37 cellular contexts compared by ENCODE assay signal in the genomic region with DNA sequence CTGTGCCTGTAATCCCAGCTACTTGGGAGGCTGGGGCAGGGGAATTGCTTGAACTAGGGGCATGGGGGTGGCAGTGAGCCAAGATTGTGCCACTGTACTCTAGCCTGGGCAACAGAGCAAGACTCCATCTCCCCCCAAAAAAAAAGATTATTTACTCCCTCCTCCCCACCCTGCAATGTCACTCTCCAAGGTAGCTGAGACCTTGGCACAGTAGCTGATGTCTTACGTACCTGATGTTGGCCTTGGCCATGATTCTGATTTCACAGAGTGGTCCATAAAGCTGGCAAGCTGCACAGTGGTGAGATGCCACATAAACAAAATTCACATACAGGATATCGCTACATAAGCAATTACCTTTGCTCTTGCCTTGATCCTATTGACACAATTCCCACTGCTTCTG.
DNase-seq lines count a peak whose midpoint lies in the region; ATAC-seq, FAIRE-seq and TF ChIP-seq lines count a peak whose summit lies in the region.
"Had no signal": no experiment of that assay in that cellular context is flagged by ENCODE, and none has a peak within 500 bp of the region (broad histone marks: within the 10 kb centered on the region; RNA-seq: fewer than 3 reads in every experiment).

No MANE protein-coding gene starts in this region.

- WGBS in H1 (ENCODE audit: extremely low coverage in 1 of 2, insufficient coverage in 1 of 2, insufficient read length in 1 of 2, insufficient replicate concordance in 2 of 2, low coverage in 1 of 2, low lambda C conversion rate in 2 of 2, missing lambda C conversion rate in 1 of 2), 2 experiments, result 93% methylated on average over 2 of the region's 2 CpGs; no CpG with 5 or more reads in 1 of the 2 experiments

- TF ChIP-seq CTCF in GM23338 (conservative IDR thresholded peaks at IDR 0.05; ENCODE audit: low read depth in 2 of 2) (no peak), HEK293 (tag by site-specific recombination; IDR thresholded peaks at IDR 0.05) (no peak), H1 (IDR thresholded peaks at IDR 0.05; ENCODE audit: control extremely low read depth in 1 of 3, insufficient read depth in 1 of 3, low read depth in 1 of 3, low read length in 3 of 3) (no peak), foreskin keratinocyte (conservative IDR thresholded peaks at IDR 0.05) (no peak)

- TF ChIP-seq EP300 in Ishikawa (IDR thresholded peaks at IDR 0.05; ENCODE audit: borderline replicate concordance) (no peak), H1 (IDR thresholded peaks at IDR 0.05; ENCODE audit: borderline replicate concordance in 1 of 2, low read depth in 2 of 2, low read length in 2 of 2) (no peak)

- FAIRE-seq in H1 (lab: Jason Lieb, UNC), result no peak
- FAIRE-seq: A204.1, A549, D721Med had no signal

- TF ChIP-seq RAD21 in Ishikawa (IDR thresholded peaks at IDR 0.05; ENCODE audit: low read depth) (no peak), H1 (IDR thresholded peaks at IDR 0.05 in 1 of 2, conservative IDR thresholded peaks at IDR 0.05 in 1 of 2; ENCODE audit: low read depth in 2 of 2, low read length in 2 of 2) (no peak)

- no peak overlapping the region for H3K27ac ChIP-seq in GM23338 (ENCODE audit: low read depth)
- no peak overlapping the region for H3K27ac ChIP-seq in HEK293 (ENCODE audit: extremely low read depth, low read depth, low read length)
- no peak overlapping the region for H3K27ac ChIP-seq in H1 (ENCODE audit: low read depth, low read length)
- no peak overlapping the region for H3K27ac ChIP-seq in foreskin keratinocyte
- no peak overlapping the region for H3K27ac ChIP-seq in effector memory CD4-positive, alpha-beta T cell (ENCODE audit: insufficient read depth, low read length, poor library complexity, severe bottlenecking)
- H3K27ac ChIP-seq: 22Rv1; A549; BLaER1; BLaER1 treated with 17β-estradiol and CSF1 and Interleukin-3, amounts not matched to agents 10 nM and 100 nM; C4-2B had no signal

- H3K9ac ChIP-seq in H1 (replicated peaks in 1 of 4; ENCODE audit: extremely low read depth in 1 of 4, low read depth in 3 of 4, low read length in 3 of 4), result no peak overlapping the region
- H3K9ac ChIP-seq: BLaER1; BLaER1 treated with 17β-estradiol and CSF1 and Interleukin-3, amounts not matched to agents 10 nM and 100 nM had no signal

- TF ChIP-seq POLR2A in H1 (IDR thresholded peaks at IDR 0.05; ENCODE audit: control extremely low read depth in 1 of 2, low read depth in 2 of 2, low read length in 2 of 2), result no peak

- H2BK15ac ChIP-seq in H1 (ENCODE audit: low read length), result no peak overlapping the region

- peak overlapping the region; percentile 42 for H4K91ac ChIP-seq in H1 (replicated peaks; ENCODE audit: insufficient read length, low read length)

- ATAC-seq in GM23338 (no peak), foreskin keratinocyte (no peak)
- ATAC-seq: A549; CD8-positive, alpha-beta T cell had no signal

- no peak overlapping the region for H3K27ac Mint-ChIP-seq in GM23338
- H3K27ac Mint-ChIP-seq: B cell; CD14-positive monocyte; CD4-positive, alpha-beta memory T cell; CD4-positive, alpha-beta T cell; CD4-positive, CD25-positive, alpha-beta regulatory T cell; CD8-positive, alpha-beta memory T cell; CD8-positive, alpha-beta T cell had no signal

- no peak overlapping the region for H3K18ac ChIP-seq in H1 (ENCODE audit: extremely low read depth, low read length)

- H4K20me1 ChIP-seq in GM23338 (replicated peaks; ENCODE audit: insufficient read depth) (no peaks in the 10 kb centered on the region), H1 (replicated peaks in 1 of 2; ENCODE audit: control insufficient read depth in 1 of 2, insufficient read depth in 2 of 2, low read length in 2 of 2) (no peaks in the 10 kb centered on the region)
- H4K20me1 ChIP-seq: BLaER1; BLaER1 treated with 17β-estradiol and CSF1 and Interleukin-3, amounts not matched to agents 10 nM and 100 nM had no signal

- H3K9me3 ChIP-seq in HEK293 (ENCODE audit: control insufficient read depth, insufficient read depth, low read depth, low read length), result no peaks in the 10 kb centered on the region
- H3K9me3 ChIP-seq in H1 (ENCODE audit: insufficient read depth in 2 of 2, low read depth in 1 of 2, low read length in 1 of 2), result no peaks in the 10 kb centered on the region
- no peaks in the 10 kb centered on the region for H3K9me3 ChIP-seq in effector memory CD4-positive, alpha-beta T cell (ENCODE audit: control insufficient read depth, low read length)
- H3K9me3 ChIP-seq: A549; BE2C; BLaER1; BLaER1 treated with 17β-estradiol and CSF1 and Interleukin-3, amounts not matched to agents 10 nM and 100 nM; Caco-2 had no signal

- DNase-seq in GM23338 (ENCODE audit: low spot score) (no peak), H1 (ENCODE audit: low read depth in 1 of 2, low spot score in 2 of 2) (no peak), foreskin keratinocyte (no peak), inferior parietal cortex (ENCODE audit: extremely low spot score) (no peak), COLO668 (lab: John Stamatoyannopoulos, UW; ENCODE audit: unreplicated experiment) (no peak)
- no peak for DNase-seq in effector memory CD4-positive, alpha-beta T cell
- DNase-seq: 8988T; ACHN; AML-193; BE2C; C1 segment of cervical spinal cord; Caco-2; Calu3; CD4-positive, alpha-beta memory T cell; CD4-positive, alpha-beta T cell; CD4-positive, CD25-positive, alpha-beta regulatory T cell; CD8-positive, alpha-beta memory T cell; CD8-positive, alpha-beta T cell; COR-L47; DMS 273 treated with DMSO at 0.1 percent for 48 hours; DMS153; DMS53; DMS79; DMS79 treated with DMSO at 0.1 percent for 48 hours; DND-41; EL had no signal

- H3K4me1 Mint-ChIP-seq in GM23338, result peaks cover 18% of the 10 kb centered on the region
- H3K4me1 Mint-ChIP-seq: B cell; CD8-positive, alpha-beta memory T cell had no signal

- H3K36me3 Mint-ChIP-seq in GM23338 (ENCODE audit: low read depth), result peaks cover 7% of the 10 kb centered on the region
- H3K36me3 Mint-ChIP-seq: CD14-positive monocyte; CD4-positive, alpha-beta memory T cell; CD4-positive, CD25-positive, alpha-beta regulatory T cell; CD8-positive, alpha-beta memory T cell; CD8-positive, alpha-beta T cell had no signal

- H3K23me2 ChIP-seq in H1 (ENCODE audit: low read depth, low read length), result no peaks in the 10 kb centered on the region

- H3K9me3 Mint-ChIP-seq in GM23338, result peaks cover 10% of the 10 kb centered on the region
- H3K9me3 Mint-ChIP-seq: CD4-positive, alpha-beta T cell; CD8-positive, alpha-beta T cell had no signal

- POLR2A ChIA-PET in HEK293 (lab: Yijun Ruan, JAX), result no interaction called here
- POLR2A ChIA-PET in H1 (lab: Charles Lee; ENCODE audit: partially characterized antibody), result no interaction called here

- H2AFZ ChIP-seq in GM23338 (no peak overlapping the region), H1 (ENCODE audit: low read length) (no peak overlapping the region)

- no peak overlapping the region for H3K23ac ChIP-seq in H1 (ENCODE audit: insufficient read length)

- no peaks in the 10 kb centered on the region for H3K79me2 ChIP-seq in GM23338 (replicated peaks; ENCODE audit: insufficient read depth)
- no peaks in the 10 kb centered on the region for H3K79me2 ChIP-seq in H1 (ENCODE audit: control insufficient read depth in 1 of 2, insufficient read depth in 2 of 2, low read length in 2 of 2)

- H3K4me1 ChIP-seq in GM23338 (ENCODE audit: insufficient read depth) (peaks cover 17% of the 10 kb centered on the region), HEK293 (ENCODE audit: control insufficient read depth, insufficient read depth, low read length) (no peaks in the 10 kb centered on the region), H1 (replicated peaks in 1 of 4; ENCODE audit: control insufficient read depth in 3 of 4, insufficient read depth in 4 of 4, low read length in 3 of 4) (no peaks in the 10 kb centered on the region; a peak in 1 of 7 replicates), foreskin keratinocyte (no peaks in the 10 kb centered on the region)
- no peaks in the 10 kb centered on the region for H3K4me1 ChIP-seq in effector memory CD4-positive, alpha-beta T cell (ENCODE audit: control insufficient read depth, insufficient read depth, low read length, poor library complexity, severe bottlenecking)
- H3K4me1 ChIP-seq: A549; BE2C; BLaER1; BLaER1 treated with 17β-estradiol and CSF1 and Interleukin-3, amounts not matched to agents 10 nM and 100 nM; Caco-2 had no signal

- no peak overlapping the region for H2BK12ac ChIP-seq in H1 (ENCODE audit: low read depth, low read length)

- H3K79me1 ChIP-seq in H1 (ENCODE audit: low read depth, low read length), result no peaks in the 10 kb centered on the region

- no peak overlapping the region for H2AK5ac ChIP-seq in H1 (ENCODE audit: low read depth, low read length)

- H2BK120ac ChIP-seq in H1 (replicated peaks; ENCODE audit: low read depth, low read length), result no peak overlapping the region

- H3K9me2 ChIP-seq in GM23338 (ENCODE audit: insufficient read depth), result no peaks in the 10 kb centered on the region

- H3K4me3 ChIP-seq in GM23338, result no peak overlapping the region
- H3K4me3 ChIP-seq in HEK293 (ENCODE audit: low read depth, low read length), result no peak overlapping the region
- H3K4me3 ChIP-seq in H1 (ENCODE audit: extremely low read depth in 1 of 4, insufficient read depth in 2 of 4, low read depth in 3 of 4, low read length in 4 of 4), result no peak overlapping the region
- no peak overlapping the region for H3K4me3 ChIP-seq in effector memory CD4-positive, alpha-beta T cell (ENCODE audit: insufficient read depth, low read depth, low read length, poor library complexity, severe bottlenecking)
- H3K4me3 ChIP-seq: A549; BLaER1; BLaER1 treated with 17β-estradiol and CSF1 and Interleukin-3, amounts not matched to agents 10 nM and 100 nM had no signal

- H3K4me2 ChIP-seq in GM23338 (no peak overlapping the region), H1 (ENCODE audit: insufficient read depth in 1 of 2, low read depth in 2 of 2, low read length in 2 of 2) (no peak overlapping the region)
- H3K4me2 ChIP-seq: A549; BLaER1; BLaER1 treated with 17β-estradiol and CSF1 and Interleukin-3, amounts not matched to agents 10 nM and 100 nM had no signal

- no peak overlapping the region for H2BK20ac ChIP-seq in H1 (ENCODE audit: low read length)

- H3K27me3 ChIP-seq in GM23338 (ENCODE audit: insufficient read depth) (no peaks in the 10 kb centered on the region), H1 (replicated peaks in 1 of 4; ENCODE audit: control insufficient read depth in 3 of 4, extremely low read depth in 1 of 4, insufficient read depth in 3 of 4, low read length in 3 of 4) (no peaks in the 10 kb centered on the region), foreskin keratinocyte (no peaks in the 10 kb centered on the region)
- H3K27me3 ChIP-seq in effector memory CD4-positive, alpha-beta T cell (replicated peaks; ENCODE audit: control insufficient read depth, insufficient read depth, low read length, poor library complexity, severe bottlenecking), result no peaks in the 10 kb centered on the region
- H3K27me3 ChIP-seq: BE2C; BLaER1; BLaER1 treated with 17β-estradiol and CSF1 and Interleukin-3, amounts not matched to agents 10 nM and 100 nM had no signal

- H3F3A ChIP-seq in GM23338 (replicated peaks; ENCODE audit: low read depth), result no peaks in the 10 kb centered on the region

- CTCF ChIA-PET in HEK293 (lab: Yijun Ruan, JAX), result interaction anchor here (1.0 to 1.7 kb wide), 2 partner anchors 14 to 84 kb away, joined by 4 to 6 read pairs; no protein-coding TSS in a partner anchor
- CTCF ChIA-PET in H1 (lab: Charles Lee; ENCODE audit: partially characterized antibody), result interaction anchor here (0.6 to 2.2 kb wide), 5 partner anchors 14 to 1978 kb away, joined by 3 to 9 read pairs (median 3); no protein-coding TSS in a partner anchor

- H3K4me3 Mint-ChIP-seq in GM23338, result no peak overlapping the region
- H3K4me3 Mint-ChIP-seq: B cell; CD14-positive monocyte; CD4-positive, alpha-beta memory T cell; CD4-positive, alpha-beta T cell; CD4-positive, CD25-positive, alpha-beta regulatory T cell; CD8-positive, alpha-beta memory T cell; CD8-positive, alpha-beta T cell had no signal

- no peaks in the 10 kb centered on the region for H3K36me3 ChIP-seq in GM23338 (ENCODE audit: insufficient read depth)
- H3K36me3 ChIP-seq in HEK293 (ENCODE audit: control insufficient read depth in 2 of 2, insufficient read depth in 1 of 2, low read length in 2 of 2), result no peaks in the 10 kb centered on the region
- no peaks in the 10 kb centered on the region for H3K36me3 ChIP-seq in H1 (ENCODE audit: control insufficient read depth in 2 of 4, insufficient read depth in 4 of 4, low read length in 3 of 4)
- no peaks in the 10 kb centered on the region for H3K36me3 ChIP-seq in effector memory CD4-positive, alpha-beta T cell (ENCODE audit: control insufficient read depth, insufficient read depth, low read length)
- H3K36me3 ChIP-seq: BE2C; BLaER1; BLaER1 treated with 17β-estradiol and CSF1 and Interleukin-3, amounts not matched to agents 10 nM and 100 nM had no signal

- H3K14ac ChIP-seq in H1 (ENCODE audit: insufficient read length), result no peak overlapping the region

- no peak overlapping the region for H4K8ac ChIP-seq in H1 (ENCODE audit: extremely low read depth, insufficient read depth, low read length)

- H4K5ac ChIP-seq in H1 (ENCODE audit: insufficient read length, low read depth, low read length), result no peak overlapping the region

- peaks cover 5% of the 10 kb centered on the region for H3K27me3 Mint-ChIP-seq in GM23338 (ENCODE audit: insufficient read depth, low read depth, poor library complexity)

- no peak overlapping the region for H3K4ac ChIP-seq in H1 (replicated peaks; ENCODE audit: insufficient read length, low read depth, low read length)

- no peak overlapping the region for H3K56ac ChIP-seq in H1 (replicated peaks; ENCODE audit: insufficient read length, low read depth, low read length)

- no peak overlapping the region for H2BK5ac ChIP-seq in H1 (ENCODE audit: low read depth, low read length)
